Comparison of ENCODE assay signal across 1 cellular context in genomic region chr19:40225440-40226305, GRCh38.
A peak's percentile ranks its signal among the peaks of the same experiment; 100 is the strongest.
TF ChIP-seq lines count a peak whose summit lies in the region.

No MANE protein-coding gene starts in this region.

TF ChIP-seq in HepG2, 621 proteins besides CTCF, POLR2A, EP300 and RAD21 (continued from another document):
- TF ChIP-seq ZBTB4 (CRISPR knock-in tag; IDR thresholded peaks at IDR 0.05; ENCODE audit: borderline replicate concordance) (no peak), CHD4 (IDR thresholded peaks at IDR 0.05; ENCODE audit: borderline replicate concordance, low read length) (peak; percentile 49; the same call in 1 of the 2 replicates), RBFOX2 (IDR thresholded peaks at IDR 0.05; ENCODE audit: low read depth, low read length) (no peak), ZNF335 (CRISPR knock-in tag; IDR thresholded peaks at IDR 0.05) (no peak), ZNF746 (CRISPR knock-in tag; IDR thresholded peaks at IDR 0.05) (no peak), ZNF597 (CRISPR knock-in tag; IDR thresholded peaks at IDR 0.05) (no peak), ASH2L (IDR thresholded peaks at IDR 0.05; ENCODE audit: insufficient read length, low read depth, low read length) (no peak), MIER3 (CRISPR knock-in tag; IDR thresholded peaks at IDR 0.05; ENCODE audit: borderline replicate concordance) (no peak), ZFP36L2 (CRISPR knock-in tag; IDR thresholded peaks at IDR 0.05) (no peak), RARG (CRISPR knock-in tag; IDR thresholded peaks at IDR 0.05; ENCODE audit: low read depth) (peak; percentile 34; the same call in 1 of the 2 replicates), ZNF12 (CRISPR knock-in tag; IDR thresholded peaks at IDR 0.05) (0 out of 2 replicates have a peak, but pooled peaks have one; percentile 21), MLLT10 (CRISPR knock-in tag; IDR thresholded peaks at IDR 0.05) (no peak), SP5 (CRISPR knock-in tag; IDR thresholded peaks at IDR 0.05; ENCODE audit: borderline replicate concordance, low read depth) (no peak), ZNF414 (CRISPR knock-in tag; IDR thresholded peaks at IDR 0.05) (0 out of 2 replicates have a peak, but pooled peaks have one; percentile 14), PHF20 (CRISPR knock-in tag; IDR thresholded peaks at IDR 0.05) (no peak)
